In the genomic region with DNA sequence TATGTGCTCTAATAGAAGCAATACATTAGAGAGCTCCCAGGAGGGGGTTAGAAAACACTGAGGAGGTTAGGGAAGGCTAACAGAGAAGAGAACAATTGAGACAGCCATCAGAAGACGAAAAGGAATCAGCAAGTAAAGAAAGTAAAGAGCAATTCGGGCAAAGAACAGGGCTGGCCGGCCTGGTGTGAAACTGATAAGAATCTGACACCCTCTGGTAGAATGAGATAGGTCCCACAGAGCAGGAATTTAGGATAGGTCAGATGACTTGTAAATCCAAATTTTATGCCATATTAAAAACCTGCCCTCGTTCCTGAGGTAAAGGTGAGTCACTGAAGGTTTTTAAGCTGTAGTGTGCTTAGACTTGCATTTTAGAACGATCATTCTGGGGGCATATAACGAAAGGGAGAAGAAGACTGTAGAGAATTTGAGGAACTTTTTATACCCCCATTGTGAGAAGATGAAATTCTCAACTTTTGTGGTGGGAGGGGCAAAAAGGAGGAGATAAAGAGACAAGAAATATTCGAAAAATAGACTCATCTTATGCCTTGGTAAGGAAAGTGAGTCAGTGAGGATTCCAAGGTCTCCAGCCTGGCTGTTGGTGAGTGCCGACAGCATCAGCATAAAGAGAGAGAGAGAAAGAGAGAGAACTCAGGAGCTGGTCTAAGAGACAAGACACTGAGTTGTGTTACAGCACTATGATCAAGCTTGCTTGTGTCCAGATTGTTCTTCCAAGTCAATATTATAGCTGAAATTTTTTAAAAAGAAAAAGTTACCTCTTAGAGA, we compare ENCODE assay signal across 29 cellular contexts. TPM values are rescaled to one million over a fixed set of nuclear protein-coding genes. Genes with fewer than 3 reads are reported as not detected.
A peak's percentile ranks its signal among the peaks of the same experiment; 100 is the strongest.
DNase-seq lines count a peak whose midpoint lies in the region; ATAC-seq, FAIRE-seq and TF ChIP-seq lines count a peak whose summit lies in the region.
"Had no signal": no experiment of that assay in that cellular context is flagged by ENCODE, and none has a peak within 500 bp of the region (broad histone marks: within the 10 kb centered on the region; RNA-seq: fewer than 3 reads in every experiment).

No MANE protein-coding gene starts in this region.

- TF ChIP-seq POLR2A in right lobe of liver (IDR thresholded peaks at IDR 0.05) = no peak
- no peak for TF ChIP-seq POLR2A in tibial nerve (IDR thresholded peaks at IDR 0.05)

- peak overlapping the region; percentile 49 for H3K27ac Mint-ChIP-seq in astrocyte (ENCODE audit: unreplicated experiment)
- H3K27ac Mint-ChIP-seq: CD8-positive, alpha-beta T cell; T-helper 17 cell had no signal

- H3K79me2 ChIP-seq in astrocyte (ENCODE audit: insufficient read depth, low read length) = no peaks in the 10 kb centered on the region

- peaks cover 32% of the 10 kb centered on the region for H3K4me1 Mint-ChIP-seq in astrocyte (ENCODE audit: low read depth, unreplicated experiment)
- H3K4me1 Mint-ChIP-seq: T-helper 17 cell had no signal

- 26% methylated on average over 8 of the region's 8 CpGs for WGBS in HUES64
- WGBS in right lobe of liver (ENCODE audit: insufficient coverage, low coverage, low lambda C conversion rate, missing lambda C conversion rate) = 74% methylated on average over 7 of the region's 8 CpGs
- 90% methylated on average over 8 of the region's 8 CpGs for WGBS in tibial nerve, 2 donors

- H3K9ac ChIP-seq in BLaER1 (no peak overlapping the region), HUES64 (ENCODE audit: low read depth, low read length) (peak overlapping the region; percentile 25; the same call in 1 of the 2 replicates), astrocyte (ENCODE audit: low read length) (no peak overlapping the region)

- H3K4me3 Mint-ChIP-seq in astrocyte (ENCODE audit: unreplicated experiment) = no peak overlapping the region
- H3K4me3 Mint-ChIP-seq: CD8-positive, alpha-beta T cell; T-helper 17 cell had no signal

- no peak for ATAC-seq in right lobe of liver
- ATAC-seq: CD8-positive, alpha-beta T cell; lower lobe of right lung; stimulated activated naive CD8-positive, alpha-beta T cell treated with anti-CD3 and anti-CD28 coated beads, Interleukin-15, Interleukin-2, amounts not matched to agents 100 U/mL and 50 U/mL, for 24 hours; T-helper 17 cell had no signal

- H3K36me3 ChIP-seq in BLaER1 = no peaks in the 10 kb centered on the region
- no peaks in the 10 kb centered on the region for H3K36me3 ChIP-seq in HUES64 (ENCODE audit: insufficient read depth, low read length)
- no peaks in the 10 kb centered on the region for H3K36me3 ChIP-seq in astrocyte (ENCODE audit: insufficient read depth, low read length)
- no peaks in the 10 kb centered on the region for H3K36me3 ChIP-seq in right lobe of liver
- no peaks in the 10 kb centered on the region for H3K36me3 ChIP-seq in tibial nerve
- H3K36me3 ChIP-seq: esophagus muscularis mucosa, lower lobe of right lung, sigmoid colon, thoracic aorta had no signal

- H3K27me3 ChIP-seq in BLaER1 (no peaks in the 10 kb centered on the region), HUES64 (ENCODE audit: insufficient read depth, low read length) (no peaks in the 10 kb centered on the region), astrocyte (ENCODE audit: insufficient read depth, low read length) (no peaks in the 10 kb centered on the region), right lobe of liver (no peaks in the 10 kb centered on the region), tibial nerve (no peaks in the 10 kb centered on the region)
- H3K27me3 ChIP-seq: esophagus muscularis mucosa, sigmoid colon had no signal

- H3K4me3 ChIP-seq in BLaER1 = no peak overlapping the region
- peak overlapping the region; percentile 14; the same call in 1 of the 2 replicates for H3K4me3 ChIP-seq in HUES64 (ENCODE audit: low read length)
- H3K4me3 ChIP-seq in astrocyte (ENCODE audit: insufficient read depth, low read depth, low read length) = no peak overlapping the region
- H3K4me3 ChIP-seq in right lobe of liver = no peak overlapping the region
- H3K4me3 ChIP-seq in tibial nerve = no peak overlapping the region
- H3K4me3 ChIP-seq: esophagus muscularis mucosa, lower lobe of right lung, sigmoid colon, SK-N-MC, thoracic aorta had no signal

- no peak for TF ChIP-seq CTCF in astrocyte (IDR thresholded peaks at IDR 0.05; ENCODE audit: insufficient read depth, low read depth, low read length)
- no peak for TF ChIP-seq CTCF in right lobe of liver (IDR thresholded peaks at IDR 0.05)
- TF ChIP-seq CTCF in tibial nerve (IDR thresholded peaks at IDR 0.05) = no peak

- H3K4me2 ChIP-seq in BLaER1 (no peak overlapping the region), astrocyte (ENCODE audit: low read length) (no peak overlapping the region)

- no peak for FAIRE-seq in astrocyte (lab: Jason Lieb, UNC)
- FAIRE-seq: frontal cortex, RCC 7860 had no signal

- H3K27ac ChIP-seq in BLaER1 = 0 out of 2 replicates have a peak overlapping the region, but pooled peaks have one; percentile 49
- H3K27ac ChIP-seq in HUES64 (ENCODE audit: low read depth, low read length) = peak overlapping the region; percentile 94
- H3K27ac ChIP-seq in astrocyte (ENCODE audit: low read depth, low read length) = no peak overlapping the region
- no peak overlapping the region for H3K27ac ChIP-seq in right lobe of liver
- H3K27ac ChIP-seq in tibial nerve = no peak overlapping the region
- H3K27ac ChIP-seq: 22Rv1, esophagus muscularis mucosa, lower lobe of right lung, sigmoid colon, SK-N-MC, thoracic aorta had no signal

- no peaks in the 10 kb centered on the region for H3K9me3 Mint-ChIP-seq in astrocyte (ENCODE audit: unreplicated experiment)
- H3K9me3 Mint-ChIP-seq: CD8-positive, alpha-beta T cell had no signal

- no peak overlapping the region for H2AFZ ChIP-seq in astrocyte (ENCODE audit: low read depth, low read length)

- DNase-seq in astrocyte (ENCODE audit: low read depth) (no peak), iris pigment epithelial cell (ENCODE audit: low read depth) (peak; percentile 16), right lobe of liver (no peak), cortex of kidney (lab: John Stamatoyannopoulos, UW) (no peak), NOMO-1 (lab: John Stamatoyannopoulos, UW; ENCODE audit: unreplicated experiment in 2 of 2) (no peak), tibial nerve (ENCODE audit: low spot score in 2 of 2) (no peak)
- DNase-seq: activated CD4-positive, alpha-beta T cell treated with anti-CD3 and anti-CD28 coated beads for 4 hours; activated CD8-positive, alpha-beta memory T cell treated with anti-CD3 and anti-CD28 coated beads for 24 hours; activated T-cell treated with anti-CD3 and anti-CD28 coated beads, Interleukin-2, amount 50 U/mL, for 1 hour; CD8-positive, alpha-beta T cell; DMS 273 treated with DMSO at 0.1 percent for 48 hours; effector memory CD4-positive, alpha-beta T cell; hippocampal formation; lower lobe of right lung; NCI-H1436 treated with DMSO at 0.1 percent for 48 hours; NCI-H510A; NK-92 treated with Interleukin-12 subunit alpha and Interleukin-12 subunit beta, amount 100 ng/mL, for 24 hours; sigmoid colon; stimulated activated CD4-positive, alpha-beta T cell treated with anti-CD3 and anti-CD28 coated beads, Interleukin-15, amount 100 ng/mL, for 24 hours; stimulated activated naive CD8-positive, alpha-beta T cell treated with anti-CD3 and anti-CD28 coated beads, Interleukin-15, Interleukin-2, amounts not matched to agents 100 U/mL and 50 U/mL, for 24 hours; T-helper 17 cell had no signal

- intact Hi-C loops in right lobe of liver (cut with DNase I) = no loop called here

- no peaks in the 10 kb centered on the region for H3K36me3 Mint-ChIP-seq in astrocyte (ENCODE audit: low read depth, unreplicated experiment)
- H3K36me3 Mint-ChIP-seq: CD8-positive, alpha-beta T cell had no signal

- H4K20me1 ChIP-seq in BLaER1 (no peaks in the 10 kb centered on the region), astrocyte (ENCODE audit: insufficient read depth, low read length) (no peaks in the 10 kb centered on the region)

- H3K27me3 Mint-ChIP-seq in astrocyte (ENCODE audit: low read depth, unreplicated experiment) = no peaks in the 10 kb centered on the region
- H3K27me3 Mint-ChIP-seq: T-helper 17 cell had no signal

- peaks cover 9% of the 10 kb centered on the region; the same call in 1 of the 2 replicates for H3K9me3 ChIP-seq in BLaER1
- H3K9me3 ChIP-seq in HUES64 (ENCODE audit: insufficient read depth, low read depth, low read length) = no peaks in the 10 kb centered on the region
- H3K9me3 ChIP-seq in astrocyte (ENCODE audit: insufficient read depth, low read depth, low read length) = no peaks in the 10 kb centered on the region
- no peaks in the 10 kb centered on the region for H3K9me3 ChIP-seq in right lobe of liver
- no peaks in the 10 kb centered on the region for H3K9me3 ChIP-seq in tibial nerve
- H3K9me3 ChIP-seq: esophagus muscularis mucosa, lower lobe of right lung, sigmoid colon, thoracic aorta had no signal

- TF ChIP-seq EP300 in tibial nerve (IDR thresholded peaks at IDR 0.05) = no peak

- H3K4me1 ChIP-seq in BLaER1 (peaks cover 17% of the 10 kb centered on the region), HUES64 (ENCODE audit: insufficient read depth, low read length) (peaks cover 35% of the 10 kb centered on the region), astrocyte (ENCODE audit: insufficient read depth, low read length) (no peaks in the 10 kb centered on the region), right lobe of liver (no peaks in the 10 kb centered on the region), tibial nerve (peaks cover 0 to 8% (median 0%) of the 10 kb centered on the region in 4 donors)
- H3K4me1 ChIP-seq: esophagus muscularis mucosa, lower lobe of right lung, sigmoid colon had no signal

RNA-seq across cellular contexts. Expression of a gene that starts 51.3 kb away (rescaled TPM):
- 103 TPM for polyA plus RNA-seq in HUES64 (2013, experiment 1 of 2)
- 99.4 TPM for polyA plus RNA-seq in HUES64 (2013, experiment 2 of 2)
- 160 and 163 TPM in 2 replicates for total RNA-seq in astrocyte
- 10 to 100 TPM; 22.4 to 48.4 (median 39.0) TPM for total RNA-seq in right lobe of liver
- 10 to 100 TPM; 27.8 to 44.6 (median 35.4) TPM for total RNA-seq in tibial nerve

RNA-seq across cellular contexts. Expression of a gene that starts 51.5 kb away (rescaled TPM):
- polyA plus RNA-seq in HUES64 (2013, experiment 1 of 2) = 10.8 TPM
- 15.5 TPM for polyA plus RNA-seq in HUES64 (2013, experiment 2 of 2)
- total RNA-seq in astrocyte = 15.5 and 17.3 TPM in 2 replicates
- 1 to 10 TPM; 1.6 to 4.8 (median 2.5) TPM for total RNA-seq in right lobe of liver
- total RNA-seq in tibial nerve = 10 to 100 TPM in 1 of 4 donors, 1 to 10 TPM in 3; 3.1 to 11.7 (median 8.2) TPM

Comparison
In these comparisons a context has a peak if more than half of its experiments do, and no peak if none do; other contexts are left out.
1. H3K27ac ChIP-seq: peak in BLaER1 (single experiment) and HUES64 (single experiment); none in astrocyte (single experiment), right lobe of liver (0 of 3) and tibial nerve (0 of 4).